Comparison of ENCODE assay signal across 11 cellular contexts in genomic region chr17:47703191-47703591, GRCh38. TPM values are rescaled to one million over a fixed set of nuclear protein-coding genes. Genes with fewer than 3 reads are reported as not detected.
DNase-seq lines count a peak whose midpoint lies in the region; ATAC-seq and TF ChIP-seq lines count a peak whose summit lies in the region.
"Had no signal": no experiment of that assay in that cellular context is flagged by ENCODE, and none has a peak within 500 bp of the region (broad histone marks: within the 10 kb centered on the region; RNA-seq: fewer than 3 reads in every experiment).

No MANE protein-coding gene starts in this region.

- no peaks in the 10 kb centered on the region for H3K4me1 ChIP-seq in RWPE2 (ENCODE audit: insufficient read depth, poor library complexity, severe bottlenecking)
- peaks cover 49 to 98% (median 82%) of the 10 kb centered on the region in 6 donors for H3K4me1 ChIP-seq in spleen

- H3K9me3 ChIP-seq in RWPE2 (ENCODE audit: severe bottlenecking) (no peaks in the 10 kb centered on the region), spleen (no peaks in the 10 kb centered on the region)

- ATAC-seq in RWPE2 (ENCODE audit: low read depth): no peak
- ATAC-seq in GM21515 (IDR thresholded peaks at IDR 0.05; ENCODE audit: unreplicated experiment): no peak

- DNase-seq in GDM1 (lab: John Stamatoyannopoulos, UW) (peak; percentile 18), RWPE2 (ENCODE audit: low spot score) (peak; percentile 51), spleen (peak; percentile 90), superior temporal gyrus (ENCODE audit: extremely low spot score) (no peak), hippocampal formation (lab: John Stamatoyannopoulos, UW) (no peak), amniotic stem cell (lab: John Stamatoyannopoulos, UW) (no peak)
- DNase-seq in activated gamma-delta T cell treated with anti-CD3 and anti-CD28 coated beads, Interleukin-2, amount 50 U/mL, for 16 hours (ENCODE audit: low read depth): peak; percentile 53
- DNase-seq: Karpas-422 had no signal

- WGBS in spleen, 5 donors: 2 to 9% (median 8%) methylated on average over 15 of the region's 15 CpGs

- TF ChIP-seq CTCF in RWPE2 (IDR thresholded peaks at IDR 0.05; ENCODE audit: poor library complexity, severe bottlenecking) (no peak), spleen (IDR thresholded peaks at IDR 0.05 in 8 of 11, conservative IDR thresholded peaks at IDR 0.05 in 3 of 11) (no peak)

- intact Hi-C loops in spleen (cut with DNase I; ENCODE audit: low total_unique reads): no loop called here

- no peaks in the 10 kb centered on the region for H3K27me3 ChIP-seq in RWPE2 (ENCODE audit: insufficient read depth, poor library complexity, severe bottlenecking)
- H3K27me3 ChIP-seq in spleen (replicated peaks in 1 of 7): no peaks in the 10 kb centered on the region

- peaks cover 6% of the 10 kb centered on the region; the same call in 1 of the 2 replicates for H3K36me3 ChIP-seq in RWPE2 (ENCODE audit: low read depth)
- H3K36me3 ChIP-seq in spleen: peaks cover 0 to 57% (median 9%) of the 10 kb centered on the region in 6 donors

- no peak for TF ChIP-seq POLR2A in spleen (IDR thresholded peaks at IDR 0.05)

- H3K27ac ChIP-seq in RWPE2 (ENCODE audit: poor library complexity, severe bottlenecking) (no peak overlapping the region), spleen (peak overlapping the region in 7 of 8 donors; percentile 54 to 85 (median 70))

- H3K4me3 ChIP-seq in RWPE2 (ENCODE audit: severe bottlenecking): no peak overlapping the region
- peak overlapping the region in 4 of 8 donors; percentile 10 to 39 (median 16) for H3K4me3 ChIP-seq in spleen

RNA-seq across cellular contexts. Expression of gene TBKBP1, which starts 9.2 kb away (rescaled TPM):
- 10 to 100 TPM; 11.6 to 28.0 (median 19.6) TPM for total RNA-seq in spleen
- polyA plus RNA-seq in spleen: 10 to 100 TPM in 2 of 3 donors, 1 to 10 TPM in 1; 3.8 to 25.7 (median 10.2) TPM

RNA-seq across cellular contexts. Expression of gene TBX21, which starts 29.8 kb away (rescaled TPM):
- total RNA-seq in spleen: 10 to 100 TPM; 10.4 to 21.7 (median 12.2) TPM
- 1 to 10 TPM; 2.6 to 8.3 (median 3.8) TPM for polyA plus RNA-seq in spleen
- total RNA-seq: dermis microvascular lymphatic vessel endothelial cell had no signal
- polyA plus RNA-seq: neural cell had no signal

RNA-seq across cellular contexts. Expression of gene KPNB1, which starts 53.5 kb away (rescaled TPM):
- 100 to 1,000 TPM; 232 to 331 (median 259) TPM for total RNA-seq in spleen
- polyA plus RNA-seq in spleen: 10 to 100 TPM; 37.0 to 56.7 (median 49.0) TPM

Comparison
In these comparisons a context has a peak if more than half of its experiments do, and no peak if none do; other contexts are left out.
1. DNase-seq: peak in GDM1 (single experiment), RWPE2 (single experiment), activated gamma-delta T cell treated with anti-CD3 and anti-CD28 coated beads, Interleukin-2, amount 50 U/mL, for 16 hours (single experiment) and spleen (single experiment); none in superior temporal gyrus (single experiment), hippocampal formation (0 of 2) and amniotic stem cell (single experiment).